ENCODE assay signal across 2 cellular contexts in the genomic region with DNA sequence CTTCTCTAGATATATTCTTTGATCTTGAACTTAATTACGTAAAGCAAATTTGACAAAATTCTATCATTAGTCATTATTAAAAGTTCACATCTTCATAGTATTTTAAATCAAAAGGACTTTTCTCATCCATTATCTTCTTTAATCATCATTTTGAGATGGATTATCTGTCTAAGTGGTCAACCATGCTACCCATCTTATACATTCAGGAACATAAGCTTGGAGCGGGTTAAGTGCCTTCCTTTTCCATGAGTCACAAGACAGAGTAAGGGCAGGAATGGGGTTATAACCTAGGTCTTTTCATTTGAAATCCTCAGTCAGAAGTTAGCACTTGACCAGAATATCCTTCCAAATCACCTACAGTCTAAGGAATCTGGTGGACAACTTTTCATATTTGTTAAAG.
TF ChIP-seq lines count a peak whose summit lies in the region.

No MANE protein-coding gene starts in this region.

TF ChIP-seq in GM23338, 12 proteins besides CTCF, POLR2A, EP300 and RAD21:
- TF ChIP-seq, protein P1, sequence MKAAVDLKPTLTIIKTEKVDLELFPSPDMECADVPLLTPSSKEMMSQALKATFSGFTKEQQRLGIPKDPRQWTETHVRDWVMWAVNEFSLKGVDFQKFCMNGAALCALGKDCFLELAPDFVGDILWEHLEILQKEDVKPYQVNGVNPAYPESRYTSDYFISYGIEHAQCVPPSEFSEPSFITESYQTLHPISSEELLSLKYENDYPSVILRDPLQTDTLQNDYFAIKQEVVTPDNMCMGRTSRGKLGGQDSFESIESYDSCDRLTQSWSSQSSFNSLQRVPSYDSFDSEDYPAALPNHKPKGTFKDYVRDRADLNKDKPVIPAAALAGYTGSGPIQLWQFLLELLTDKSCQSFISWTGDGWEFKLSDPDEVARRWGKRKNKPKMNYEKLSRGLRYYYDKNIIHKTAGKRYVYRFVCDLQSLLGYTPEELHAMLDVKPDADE (IDR thresholded peaks at IDR 0.05) = no peak
- no peak for TF ChIP-seq EZH2phosphoT487 (IDR thresholded peaks at IDR 0.05; ENCODE audit: unreplicated experiment)
- TF ChIP-seq JUNB (IDR thresholded peaks at IDR 0.05; ENCODE audit: unreplicated experiment) = no peak
- TF ChIP-seq EZH2 (IDR thresholded peaks at IDR 0.05; ENCODE audit: low read depth, unreplicated experiment) = no peak
- TF ChIP-seq, protein P2, sequence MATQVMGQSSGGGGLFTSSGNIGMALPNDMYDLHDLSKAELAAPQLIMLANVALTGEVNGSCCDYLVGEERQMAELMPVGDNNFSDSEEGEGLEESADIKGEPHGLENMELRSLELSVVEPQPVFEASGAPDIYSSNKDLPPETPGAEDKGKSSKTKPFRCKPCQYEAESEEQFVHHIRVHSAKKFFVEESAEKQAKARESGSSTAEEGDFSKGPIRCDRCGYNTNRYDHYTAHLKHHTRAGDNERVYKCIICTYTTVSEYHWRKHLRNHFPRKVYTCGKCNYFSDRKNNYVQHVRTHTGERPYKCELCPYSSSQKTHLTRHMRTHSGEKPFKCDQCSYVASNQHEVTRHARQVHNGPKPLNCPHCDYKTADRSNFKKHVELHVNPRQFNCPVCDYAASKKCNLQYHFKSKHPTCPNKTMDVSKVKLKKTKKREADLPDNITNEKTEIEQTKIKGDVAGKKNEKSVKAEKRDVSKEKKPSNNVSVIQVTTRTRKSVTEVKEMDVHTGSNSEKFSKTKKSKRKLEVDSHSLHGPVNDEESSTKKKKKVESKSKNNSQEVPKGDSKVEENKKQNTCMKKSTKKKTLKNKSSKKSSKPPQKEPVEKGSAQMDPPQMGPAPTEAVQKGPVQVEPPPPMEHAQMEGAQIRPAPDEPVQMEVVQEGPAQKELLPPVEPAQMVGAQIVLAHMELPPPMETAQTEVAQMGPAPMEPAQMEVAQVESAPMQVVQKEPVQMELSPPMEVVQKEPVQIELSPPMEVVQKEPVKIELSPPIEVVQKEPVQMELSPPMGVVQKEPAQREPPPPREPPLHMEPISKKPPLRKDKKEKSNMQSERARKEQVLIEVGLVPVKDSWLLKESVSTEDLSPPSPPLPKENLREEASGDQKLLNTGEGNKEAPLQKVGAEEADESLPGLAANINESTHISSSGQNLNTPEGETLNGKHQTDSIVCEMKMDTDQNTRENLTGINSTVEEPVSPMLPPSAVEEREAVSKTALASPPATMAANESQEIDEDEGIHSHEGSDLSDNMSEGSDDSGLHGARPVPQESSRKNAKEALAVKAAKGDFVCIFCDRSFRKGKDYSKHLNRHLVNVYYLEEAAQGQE (IDR thresholded peaks at IDR 0.05; ENCODE audit: unreplicated experiment) = no peak
- TF ChIP-seq, protein P3, sequence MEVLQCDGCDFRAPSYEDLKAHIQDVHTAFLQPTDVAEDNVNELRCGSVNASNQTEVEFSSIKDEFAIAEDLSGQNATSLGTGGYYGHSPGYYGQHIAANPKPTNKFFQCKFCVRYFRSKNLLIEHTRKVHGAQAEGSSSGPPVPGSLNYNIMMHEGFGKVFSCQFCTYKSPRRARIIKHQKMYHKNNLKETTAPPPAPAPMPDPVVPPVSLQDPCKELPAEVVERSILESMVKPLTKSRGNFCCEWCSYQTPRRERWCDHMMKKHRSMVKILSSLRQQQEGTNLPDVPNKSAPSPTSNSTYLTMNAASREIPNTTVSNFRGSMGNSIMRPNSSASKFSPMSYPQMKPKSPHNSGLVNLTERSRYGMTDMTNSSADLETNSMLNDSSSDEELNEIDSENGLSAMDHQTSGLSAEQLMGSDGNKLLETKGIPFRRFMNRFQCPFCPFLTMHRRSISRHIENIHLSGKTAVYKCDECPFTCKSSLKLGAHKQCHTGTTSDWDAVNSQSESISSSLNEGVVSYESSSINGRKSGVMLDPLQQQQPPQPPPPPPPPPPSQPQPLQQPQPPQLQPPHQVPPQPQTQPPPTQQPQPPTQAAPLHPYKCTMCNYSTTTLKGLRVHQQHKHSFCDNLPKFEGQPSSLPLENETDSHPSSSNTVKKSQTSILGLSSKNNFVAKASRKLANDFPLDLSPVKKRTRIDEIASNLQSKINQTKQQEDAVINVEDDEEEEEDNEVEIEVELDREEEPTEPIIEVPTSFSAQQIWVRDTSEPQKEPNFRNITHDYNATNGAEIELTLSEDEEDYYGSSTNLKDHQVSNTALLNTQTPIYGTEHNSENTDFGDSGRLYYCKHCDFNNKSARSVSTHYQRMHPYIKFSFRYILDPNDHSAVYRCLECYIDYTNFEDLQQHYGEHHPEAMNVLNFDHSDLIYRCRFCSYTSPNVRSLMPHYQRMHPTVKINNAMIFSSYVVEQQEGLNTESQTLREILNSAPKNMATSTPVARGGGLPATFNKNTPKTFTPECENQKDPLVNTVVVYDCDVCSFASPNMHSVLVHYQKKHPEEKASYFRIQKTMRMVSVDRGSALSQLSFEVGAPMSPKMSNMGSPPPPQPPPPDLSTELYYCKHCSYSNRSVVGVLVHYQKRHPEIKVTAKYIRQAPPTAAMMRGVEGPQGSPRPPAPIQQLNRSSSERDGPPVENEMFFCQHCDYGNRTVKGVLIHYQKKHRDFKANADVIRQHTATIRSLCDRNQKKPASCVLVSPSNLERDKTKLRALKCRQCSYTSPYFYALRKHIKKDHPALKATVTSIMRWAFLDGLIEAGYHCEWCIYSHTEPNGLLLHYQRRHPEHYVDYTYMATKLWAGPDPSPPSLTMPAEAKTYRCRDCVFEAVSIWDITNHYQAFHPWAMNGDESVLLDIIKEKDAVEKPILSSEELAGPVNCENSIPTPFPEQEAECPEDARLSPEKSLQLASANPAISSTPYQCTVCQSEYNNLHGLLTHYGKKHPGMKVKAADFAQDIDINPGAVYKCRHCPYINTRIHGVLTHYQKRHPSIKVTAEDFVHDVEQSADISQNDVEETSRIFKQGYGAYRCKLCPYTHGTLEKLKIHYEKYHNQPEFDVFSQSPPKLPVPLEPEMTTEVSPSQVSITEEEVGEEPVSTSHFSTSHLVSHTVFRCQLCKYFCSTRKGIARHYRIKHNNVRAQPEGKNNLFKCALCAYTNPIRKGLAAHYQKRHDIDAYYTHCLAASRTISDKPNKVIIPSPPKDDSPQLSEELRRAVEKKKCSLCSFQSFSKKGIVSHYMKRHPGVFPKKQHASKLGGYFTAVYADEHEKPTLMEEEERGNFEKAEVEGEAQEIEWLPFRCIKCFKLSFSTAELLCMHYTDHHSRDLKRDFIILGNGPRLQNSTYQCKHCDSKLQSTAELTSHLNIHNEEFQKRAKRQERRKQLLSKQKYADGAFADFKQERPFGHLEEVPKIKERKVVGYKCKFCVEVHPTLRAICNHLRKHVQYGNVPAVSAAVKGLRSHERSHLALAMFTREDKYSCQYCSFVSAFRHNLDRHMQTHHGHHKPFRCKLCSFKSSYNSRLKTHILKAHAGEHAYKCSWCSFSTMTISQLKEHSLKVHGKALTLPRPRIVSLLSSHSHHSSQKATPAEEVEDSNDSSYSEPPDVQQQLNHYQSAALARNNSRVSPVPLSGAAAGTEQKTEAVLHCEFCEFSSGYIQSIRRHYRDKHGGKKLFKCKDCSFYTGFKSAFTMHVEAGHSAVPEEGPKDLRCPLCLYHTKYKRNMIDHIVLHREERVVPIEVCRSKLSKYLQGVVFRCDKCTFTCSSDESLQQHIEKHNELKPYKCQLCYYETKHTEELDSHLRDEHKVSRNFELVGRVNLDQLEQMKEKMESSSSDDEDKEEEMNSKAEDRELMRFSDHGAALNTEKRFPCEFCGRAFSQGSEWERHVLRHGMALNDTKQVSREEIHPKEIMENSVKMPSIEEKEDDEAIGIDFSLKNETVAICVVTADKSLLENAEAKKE (CRISPR knock-in tag; IDR thresholded peaks at IDR 0.05) = no peak
TF ChIP-seq in GM23338: peak in this region for 0.

TF ChIP-seq in SK-N-SH, 30 proteins besides CTCF, POLR2A, EP300 and RAD21:
- 0 out of 2 replicates have a peak, but pooled peaks have one; percentile 32 for TF ChIP-seq TAF1 (IDR thresholded peaks at IDR 0.05; ENCODE audit: borderline replicate concordance, low read depth, low read length)
- no peak for TF ChIP-seq FOXJ3 (CRISPR knock-in tag; IDR thresholded peaks at IDR 0.05)
- TF ChIP-seq TCF12 (IDR thresholded peaks at IDR 0.05) = peak; percentile 91
- TF ChIP-seq NFIC (IDR thresholded peaks at IDR 0.05; ENCODE audit: borderline replicate concordance) = peak; percentile 63
- TF ChIP-seq, protein P4, sequence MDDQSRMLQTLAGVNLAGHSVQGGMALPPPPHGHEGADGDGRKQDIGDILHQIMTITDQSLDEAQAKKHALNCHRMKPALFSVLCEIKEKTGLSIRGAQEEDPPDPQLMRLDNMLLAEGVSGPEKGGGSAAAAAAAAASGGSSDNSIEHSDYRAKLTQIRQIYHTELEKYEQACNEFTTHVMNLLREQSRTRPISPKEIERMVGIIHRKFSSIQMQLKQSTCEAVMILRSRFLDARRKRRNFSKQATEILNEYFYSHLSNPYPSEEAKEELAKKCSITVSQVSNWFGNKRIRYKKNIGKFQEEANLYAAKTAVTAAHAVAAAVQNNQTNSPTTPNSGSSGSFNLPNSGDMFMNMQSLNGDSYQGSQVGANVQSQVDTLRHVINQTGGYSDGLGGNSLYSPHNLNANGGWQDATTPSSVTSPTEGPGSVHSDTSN (IDR thresholded peaks at IDR 0.05) = peak; percentile 95
- TF ChIP-seq RXRA (IDR thresholded peaks at IDR 0.05; ENCODE audit: borderline replicate concordance, low read depth) = peak; percentile 96
- peak; percentile 90 for TF ChIP-seq FOXM1 (IDR thresholded peaks at IDR 0.05; ENCODE audit: low read depth)
- peak; percentile 52; the same call in 1 of the 2 replicates for TF ChIP-seq POLR2AphosphoS5 (IDR thresholded peaks at IDR 0.05; ENCODE audit: low read depth, low read length)
- TF ChIP-seq, protein P5, sequence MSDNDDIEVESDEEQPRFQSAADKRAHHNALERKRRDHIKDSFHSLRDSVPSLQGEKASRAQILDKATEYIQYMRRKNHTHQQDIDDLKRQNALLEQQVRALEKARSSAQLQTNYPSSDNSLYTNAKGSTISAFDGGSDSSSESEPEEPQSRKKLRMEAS (IDR thresholded peaks at IDR 0.05; ENCODE audit: low read depth) = no peak
- peak; percentile 34; the same call in 1 of the 2 replicates for TF ChIP-seq YY1 (IDR thresholded peaks at IDR 0.05; ENCODE audit: low read depth)
- TF ChIP-seq MEF2A (IDR thresholded peaks at IDR 0.05; ENCODE audit: borderline replicate concordance, low read depth) = no peak
- peak; percentile 93 for TF ChIP-seq JUND (IDR thresholded peaks at IDR 0.05)
- TF ChIP-seq, protein P6, sequence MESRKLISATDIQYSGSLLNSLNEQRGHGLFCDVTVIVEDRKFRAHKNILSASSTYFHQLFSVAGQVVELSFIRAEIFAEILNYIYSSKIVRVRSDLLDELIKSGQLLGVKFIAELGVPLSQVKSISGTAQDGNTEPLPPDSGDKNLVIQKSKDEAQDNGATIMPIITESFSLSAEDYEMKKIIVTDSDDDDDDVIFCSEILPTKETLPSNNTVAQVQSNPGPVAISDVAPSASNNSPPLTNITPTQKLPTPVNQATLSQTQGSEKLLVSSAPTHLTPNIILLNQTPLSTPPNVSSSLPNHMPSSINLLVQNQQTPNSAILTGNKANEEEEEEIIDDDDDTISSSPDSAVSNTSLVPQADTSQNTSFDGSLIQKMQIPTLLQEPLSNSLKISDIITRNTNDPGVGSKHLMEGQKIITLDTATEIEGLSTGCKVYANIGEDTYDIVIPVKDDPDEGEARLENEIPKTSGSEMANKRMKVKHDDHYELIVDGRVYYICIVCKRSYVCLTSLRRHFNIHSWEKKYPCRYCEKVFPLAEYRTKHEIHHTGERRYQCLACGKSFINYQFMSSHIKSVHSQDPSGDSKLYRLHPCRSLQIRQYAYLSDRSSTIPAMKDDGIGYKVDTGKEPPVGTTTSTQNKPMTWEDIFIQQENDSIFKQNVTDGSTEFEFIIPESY (IDR thresholded peaks at IDR 0.05; ENCODE audit: borderline replicate concordance, low read depth) = peak; percentile 19; the same call in 1 of the 2 replicates
- TF ChIP-seq FOSL2 (IDR thresholded peaks at IDR 0.05; ENCODE audit: borderline replicate concordance, low read depth) = peak; percentile 83; the same call in 1 of the 2 replicates
- TF ChIP-seq TEAD4 (IDR thresholded peaks at IDR 0.05; ENCODE audit: borderline replicate concordance, insufficient read depth) = peak; percentile 84
- no peak for TF ChIP-seq SMC3 (IDR thresholded peaks at IDR 0.05; ENCODE audit: low read depth, low read length)
TF ChIP-seq in SK-N-SH: peak in this region for 12.
